ENCODE assay signal across 18 cellular contexts in the genomic region with DNA sequence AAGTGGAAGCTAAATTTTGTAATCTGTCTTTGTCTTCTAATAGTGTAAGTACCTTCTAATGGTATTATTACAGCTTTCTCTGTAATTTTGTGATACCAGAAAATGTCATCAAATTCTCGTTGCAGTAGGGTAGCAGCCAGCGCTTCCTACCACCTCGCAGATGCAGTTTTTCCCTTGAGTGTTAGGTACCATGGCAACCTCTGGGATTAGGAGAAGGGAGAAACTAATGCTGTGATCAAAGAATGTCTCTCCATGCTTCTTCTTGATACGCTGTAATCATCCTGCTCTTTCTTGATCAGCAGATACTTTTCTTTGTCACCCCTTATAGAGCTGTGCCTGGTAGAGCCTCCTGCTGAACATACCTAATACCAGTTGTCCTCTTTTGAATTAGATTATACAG.
"Had no signal": no experiment of that assay in that cellular context is flagged by ENCODE, and none has a peak within 500 bp of the region (broad histone marks: within the 10 kb centered on the region; RNA-seq: fewer than 3 reads in every experiment).

No MANE protein-coding gene starts in this region.

- H3K27ac ChIP-seq: adrenal gland, hepatocyte, left ventricle myocardium inferior, sigmoid colon, upper lobe of right lung had no signal

- H3K4me3 ChIP-seq: adrenal gland, hepatocyte, left ventricle myocardium inferior, sigmoid colon, upper lobe of right lung had no signal

- H3K4me1 ChIP-seq: adrenal gland, left ventricle myocardium inferior, sigmoid colon, upper lobe of right lung had no signal

- DNase-seq: activated CD4-positive, alpha-beta T cell treated with anti-CD3 and anti-CD28 coated beads for 36 hours; activated CD4-positive, alpha-beta T cell treated with anti-CD3 and anti-CD28 coated beads, Interleukin-2, amount 50 U/mL, for 48 hours; activated CD8-positive, alpha-beta memory T cell treated with anti-CD3 and anti-CD28 coated beads, Interleukin-2, amount 50 U/mL, for 48 hours; activated naive CD4-positive, alpha-beta T cell; activated T-cell treated with anti-CD3 and anti-CD28 coated beads, Interleukin-2, amount 50 U/mL, for 4 hours; cerebellar nuclear complex; effector CD8-positive, alpha-beta T cell; foreskin melanocyte; immature natural killer cell; kidney glomerular epithelial cell; left ventricle myocardium inferior; sigmoid colon; stimulated activated CD4-positive, alpha-beta T cell treated with anti-CD3 and anti-CD28 coated beads, Interleukin-4, amount 100 ng/mL, for 24 hours; stimulated activated naive CD4-positive, alpha-beta T cell treated with Interleukin-2 at 50 U/mL for 16 hours; T-helper 1 cell; upper lobe of right lung had no signal

- H3K9me3 ChIP-seq: upper lobe of right lung had no signal

- ATAC-seq: activated CD4-positive, alpha-beta T cell treated with anti-CD3 and anti-CD28 coated beads for 36 hours; activated T-cell treated with anti-CD3 and anti-CD28 coated beads, Interleukin-2, amount 50 U/mL, for 4 hours; upper lobe of right lung had no signal
